ENCODE assay signal across 8 cellular contexts in the genomic region with DNA sequence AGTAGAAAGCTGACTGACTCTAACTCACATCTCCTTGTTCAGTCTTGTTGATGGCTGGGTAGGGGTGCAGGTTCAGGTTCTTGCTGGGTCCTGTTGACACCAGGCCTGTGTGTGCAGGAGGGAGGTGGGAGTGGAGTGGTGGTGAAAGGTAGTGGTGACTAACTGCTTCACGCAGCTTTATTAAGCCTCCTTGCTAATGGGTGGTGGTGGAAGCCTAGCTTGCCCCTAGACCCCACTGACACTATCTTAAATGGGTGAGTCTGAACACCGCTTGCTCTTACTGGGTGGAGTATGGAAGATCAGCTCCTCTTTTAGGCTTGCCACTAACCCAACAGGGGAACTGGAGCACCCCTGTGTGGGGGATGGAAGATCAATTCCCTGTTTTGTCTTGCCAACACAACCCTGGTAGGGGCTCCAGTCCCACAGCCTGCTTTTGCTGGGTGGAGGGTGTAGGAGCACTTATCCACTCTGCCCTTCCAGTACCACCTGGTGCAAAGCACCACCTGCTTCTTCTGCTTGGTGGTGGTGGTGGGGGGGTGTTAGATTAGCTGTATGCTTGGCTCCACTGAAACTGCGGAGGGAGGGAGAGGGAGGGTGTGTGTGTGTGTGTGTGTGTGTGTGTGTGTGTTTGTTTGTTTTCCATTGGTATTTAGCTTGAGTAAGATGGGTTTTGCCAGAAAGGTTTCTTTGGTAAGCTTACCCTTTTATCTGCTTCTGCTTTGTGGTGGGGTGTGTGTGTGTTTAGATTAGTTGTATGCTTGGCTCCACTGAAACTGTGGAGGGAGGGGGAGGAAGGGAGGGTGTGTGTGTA.
DNase-seq lines count a peak whose midpoint lies in the region; ATAC-seq lines count a peak whose summit lies in the region.

No MANE protein-coding gene starts in this region.

- peak; percentile 57 for ATAC-seq in stimulated activated naive CD8-positive, alpha-beta T cell treated with anti-CD3 and anti-CD28 coated beads, Interleukin-15, Interleukin-2, amounts not matched to agents 100 U/mL and 50 U/mL, for 24 hours
- ATAC-seq in HG02571 (IDR thresholded peaks at IDR 0.05; ENCODE audit: unreplicated experiment) (no peak), GM18858 (IDR thresholded peaks at IDR 0.05; ENCODE audit: unreplicated experiment) (no peak)

- peak; percentile 4 for DNase-seq in activated naive CD4-positive, alpha-beta T cell treated with Interleukin-2 at 50 U/mL for 16 hours
- DNase-seq in activated naive CD4-positive, alpha-beta T cell (lab: John Stamatoyannopoulos, UW), result no peak
- DNase-seq in NCI-H146 treated with DMSO at 0.1 percent for 48 hours (lab: John Stamatoyannopoulos, UW; ENCODE audit: unreplicated experiment), result peak; percentile 22
- DNase-seq in astrocyte of the hippocampus (ENCODE audit: low read depth, low spot score), result peak; percentile 54
- DNase-seq in stimulated activated naive CD8-positive, alpha-beta T cell treated with anti-CD3 and anti-CD28 coated beads, Interleukin-15, Interleukin-2, amounts not matched to agents 100 U/mL and 50 U/mL, for 24 hours, result peak; percentile 5
- no peak for DNase-seq in NCI-H82 (lab: John Stamatoyannopoulos, UW)

Comparison
In these comparisons a context has a peak if more than half of its experiments do, and no peak if none do; other contexts are left out.
1. DNase-seq: peak in activated naive CD4-positive, alpha-beta T cell treated with Interleukin-2 at 50 U/mL for 16 hours (single experiment), NCI-H146 treated with DMSO at 0.1 percent for 48 hours (single experiment), astrocyte of the hippocampus (single experiment) and stimulated activated naive CD8-positive, alpha-beta T cell treated with anti-CD3 and anti-CD28 coated beads, Interleukin-15, Interleukin-2, amounts not matched to agents 100 U/mL and 50 U/mL, for 24 hours (single experiment); none in activated naive CD4-positive, alpha-beta T cell (0 of 4) and NCI-H82 (single experiment).